1 cellular context compared by ENCODE assay signal in the genomic region with DNA sequence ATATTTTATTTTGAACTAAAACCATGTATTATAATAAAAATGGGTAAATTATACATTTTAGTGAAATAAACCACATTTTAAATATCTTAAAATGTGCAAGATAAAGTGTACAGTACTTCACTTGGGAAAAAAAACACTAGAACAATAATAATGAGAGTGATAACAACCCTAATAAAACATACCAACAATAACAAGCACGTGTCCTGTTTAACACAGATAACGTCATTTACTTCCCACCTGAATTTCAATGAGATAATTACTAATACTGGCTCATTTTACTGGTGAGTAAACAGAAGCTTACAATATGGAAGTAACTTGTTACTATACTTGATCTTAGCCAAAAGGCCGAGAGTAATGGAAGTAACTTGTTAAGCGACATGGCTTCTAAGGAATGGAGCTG.
TF ChIP-seq lines count a peak whose summit lies in the region.

No MANE protein-coding gene starts in this region.

TF ChIP-seq in A549, 52 proteins besides CTCF, POLR2A, EP300 and RAD21 (continued from another document):
- TF ChIP-seq, protein P1, sequence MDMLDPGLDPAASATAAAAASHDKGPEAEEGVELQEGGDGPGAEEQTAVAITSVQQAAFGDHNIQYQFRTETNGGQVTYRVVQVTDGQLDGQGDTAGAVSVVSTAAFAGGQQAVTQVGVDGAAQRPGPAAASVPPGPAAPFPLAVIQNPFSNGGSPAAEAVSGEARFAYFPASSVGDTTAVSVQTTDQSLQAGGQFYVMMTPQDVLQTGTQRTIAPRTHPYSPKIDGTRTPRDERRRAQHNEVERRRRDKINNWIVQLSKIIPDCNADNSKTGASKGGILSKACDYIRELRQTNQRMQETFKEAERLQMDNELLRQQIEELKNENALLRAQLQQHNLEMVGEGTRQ (IDR thresholded peaks at IDR 0.05) = no peak
- TF ChIP-seq EHF (CRISPR knock-in tag; IDR thresholded peaks at IDR 0.05) = no peak
TF ChIP-seq in A549: peak in this region for 0.
